Comparison of ENCODE assay signal across 8 cellular contexts in genomic region chr17:78377858-78378224, GRCh38. TPM values are rescaled to one million over a fixed set of nuclear protein-coding genes. Genes with fewer than 3 reads are reported as not detected.
A peak's percentile ranks its signal among the peaks of the same experiment; 100 is the strongest.
DNase-seq lines count a peak whose midpoint lies in the region; ATAC-seq and TF ChIP-seq lines count a peak whose summit lies in the region.

No MANE protein-coding gene starts in this region.

- H3K4me3 ChIP-seq in PC-9 (peak overlapping the region; percentile 78), endocrine pancreas (ENCODE audit: control insufficient read depth, insufficient read depth, low read length) (peak overlapping the region; percentile 19), neural progenitor cell (peak overlapping the region; percentile 95)

- no peak for ATAC-seq in CD4-positive, alpha-beta T cell (ENCODE audit: poor library complexity)
- ATAC-seq in GM21723 (IDR thresholded peaks at IDR 0.05; ENCODE audit: unreplicated experiment) (no peak), HG03439 (IDR thresholded peaks at IDR 0.05; ENCODE audit: unreplicated experiment) (no peak)

- CTCF ChIA-PET in CD4-positive, alpha-beta T cell (lab: Charles Lee) = interaction anchor here (1.0 to 4.2 kb wide), 3 partner anchors 17 to 44 kb away, joined by 4 to 19 read pairs (median 9); partner anchors contain the start of gene SOCS3
- CTCF ChIA-PET in PC-9 (lab: Charles Lee) = no interaction called here

- H3K4me1 Mint-ChIP-seq in CD4-positive, alpha-beta T cell (ENCODE audit: low read depth) = peaks cover 34% of the 10 kb centered on the region
- H3K4me1 Mint-ChIP-seq in neural progenitor cell = peaks cover 60% of the 10 kb centered on the region

- no peak for DNase-seq in CD4-positive, alpha-beta T cell
- DNase-seq in PC-9 (no peak), neural progenitor cell (ENCODE audit: low spot score) (peak; percentile 23), germinal center (ENCODE audit: low spot score) (no peak)
- no peak for DNase-seq in activated effector memory CD4-positive, alpha-beta T cell treated with Interleukin-2 at 50 U/mL for 16 hours

- H3K27me3 Mint-ChIP-seq in CD4-positive, alpha-beta T cell = no peaks in the 10 kb centered on the region
- H3K27me3 Mint-ChIP-seq in neural progenitor cell (ENCODE audit: insufficient read depth, low read depth) = no peaks in the 10 kb centered on the region

- H3K79me2 ChIP-seq in PC-9 (ENCODE audit: low read depth) (peaks cover 41% of the 10 kb centered on the region), neural progenitor cell (ENCODE audit: low read depth) (peaks cover 45% of the 10 kb centered on the region)

- no peaks in the 10 kb centered on the region for H3K9me3 ChIP-seq in CD4-positive, alpha-beta T cell (ENCODE audit: control insufficient read depth, low read length)
- H3K9me3 ChIP-seq in PC-9 (ENCODE audit: insufficient read depth, low read depth) (no peaks in the 10 kb centered on the region), endocrine pancreas (ENCODE audit: control insufficient read depth, low read length) (no peaks in the 10 kb centered on the region), neural progenitor cell (ENCODE audit: low read depth) (no peaks in the 10 kb centered on the region)

- no peaks in the 10 kb centered on the region for H3K9me3 Mint-ChIP-seq in CD4-positive, alpha-beta T cell
- H3K9me3 Mint-ChIP-seq in neural progenitor cell = no peaks in the 10 kb centered on the region

- H3K9me2 ChIP-seq in PC-9 (ENCODE audit: insufficient read depth) = no peaks in the 10 kb centered on the region

- no peaks in the 10 kb centered on the region for H3K36me3 ChIP-seq in PC-9 (ENCODE audit: low read depth)
- no peaks in the 10 kb centered on the region for H3K36me3 ChIP-seq in endocrine pancreas (ENCODE audit: control insufficient read depth, insufficient read depth, low read length)
- no peaks in the 10 kb centered on the region for H3K36me3 ChIP-seq in neural progenitor cell

- no peak for TF ChIP-seq CTCF in CD4-positive, alpha-beta T cell (IDR thresholded peaks at IDR 0.05)
- TF ChIP-seq CTCF in PC-9 (conservative IDR thresholded peaks at IDR 0.05) (no peak), neural progenitor cell (IDR thresholded peaks at IDR 0.05) (no peak)

- H3K4me1 ChIP-seq in PC-9 (replicated peaks; ENCODE audit: insufficient read depth) (peaks cover 40% of the 10 kb centered on the region), endocrine pancreas (ENCODE audit: control insufficient read depth, insufficient read depth, low read length) (no peaks in the 10 kb centered on the region), neural progenitor cell (peaks cover 32% of the 10 kb centered on the region)

- H3K27ac Mint-ChIP-seq in CD4-positive, alpha-beta T cell = peak overlapping the region; percentile 75
- H3K27ac Mint-ChIP-seq in neural progenitor cell = peak overlapping the region; percentile 81

- peaks cover 21% of the 10 kb centered on the region for H3K36me3 Mint-ChIP-seq in CD4-positive, alpha-beta T cell (ENCODE audit: low read depth)
- H3K36me3 Mint-ChIP-seq in neural progenitor cell = peaks cover 3% of the 10 kb centered on the region

- H3F3A ChIP-seq in PC-9 (ENCODE audit: insufficient read depth, low read depth) (peaks cover 20% of the 10 kb centered on the region; the same call in 1 of the 2 replicates), neural progenitor cell (ENCODE audit: low read depth) (peaks cover 34% of the 10 kb centered on the region)

- no TSS peak for BruUV-seq in PC-9 (replicated peaks; lab: Mats Ljungman, UMichigan)

- no peaks in the 10 kb centered on the region for H3K27me3 ChIP-seq in CD4-positive, alpha-beta T cell (ENCODE audit: control insufficient read depth, insufficient read depth, low read length)
- H3K27me3 ChIP-seq in PC-9 (ENCODE audit: insufficient read depth, low read depth) (no peaks in the 10 kb centered on the region), endocrine pancreas (ENCODE audit: control insufficient read depth, insufficient read depth, low read length) (no peaks in the 10 kb centered on the region), neural progenitor cell (no peaks in the 10 kb centered on the region)

- POLR2A ChIA-PET in CD4-positive, alpha-beta T cell (lab: Charles Lee) = interaction anchor here (1.0 to 1.6 kb wide), 2 partner anchors 18 to 37 kb away, joined by 5 to 7 read pairs; partner anchors contain the start of gene SOCS3
- POLR2A ChIA-PET in PC-9 (lab: Charles Lee; ENCODE audit: unreplicated experiment) = interaction anchor here (0.8 kb wide), 1 partner anchor 10 kb away, joined by 4 read pairs; no protein-coding TSS in a partner anchor

- H3K4me2 ChIP-seq in PC-9 = peak overlapping the region; percentile 86
- H3K4me2 ChIP-seq in neural progenitor cell = peak overlapping the region; percentile 91

- H4K20me1 ChIP-seq in PC-9 (ENCODE audit: insufficient read depth) (peaks cover 19% of the 10 kb centered on the region; the same call in 1 of the 2 replicates), neural progenitor cell (ENCODE audit: low read depth) (peaks cover 38% of the 10 kb centered on the region)

- H3K9ac ChIP-seq in endocrine pancreas (ENCODE audit: control insufficient read depth, insufficient read depth, low read length) (peak overlapping the region; percentile 87), neural progenitor cell (no peak overlapping the region)

- peak overlapping the region; percentile 94 for H2AFZ ChIP-seq in PC-9
- H2AFZ ChIP-seq in neural progenitor cell (replicated peaks) = no peak overlapping the region

- intact Hi-C loops in CD4-positive, alpha-beta T cell (cut with DNase I, micrococcal nuclease) = loop anchor here (1.0 to 5.0 kb wide), 2 partner anchors 18 to 126 kb away; partner anchors contain the start of gene SOCS3 (in 2 of the 2)
- intact Hi-C loops in PC-9 (cut with micrococcal nuclease; ENCODE audit: unreplicated experiment) = no loop called here

- peak overlapping the region; percentile 96 for H3K4me3 Mint-ChIP-seq in CD4-positive, alpha-beta T cell
- H3K4me3 Mint-ChIP-seq in neural progenitor cell = peak overlapping the region; percentile 98

- no peak overlapping the region for H3K27ac ChIP-seq in CD4-positive, alpha-beta T cell (ENCODE audit: low read depth, low read length)
- H3K27ac ChIP-seq in PC-9 = no peak overlapping the region
- H3K27ac ChIP-seq in neural progenitor cell = no peak overlapping the region

RNA-seq across cellular contexts. Expression of gene PGS1, which starts 0.6 kb away (rescaled TPM):
- 10 to 100 TPM; 40.9 to 45.3 TPM for total RNA-seq in CD4-positive, alpha-beta T cell
- total RNA-seq in PC-9 (2021) (37.7 and 40.2 TPM in 2 replicates), neural progenitor cell (ENCODE audit: low replicate concordance) (45.2 and 65.7 TPM in 2 replicates)

RNA-seq across cellular contexts. Expression of gene SOCS3, which starts 18.0 kb away (rescaled TPM):
- total RNA-seq in CD4-positive, alpha-beta T cell = 100 to 1,000 TPM; 414 to 427 TPM
- total RNA-seq in PC-9 (2021) (20.7 and 21.7 TPM in 2 replicates), neural progenitor cell (ENCODE audit: low replicate concordance) (7.5 and 16.7 TPM in 2 replicates)

Comparison
In these comparisons a context has a peak if more than half of its experiments do, and no peak if none do; other contexts are left out.
1. H3K4me3 ChIP-seq: peak in every context shown above with its lines; median percentile 95 in neural progenitor cell; 78 in PC-9; 19 in endocrine pancreas.
2. RNA of gene SOCS3, which starts 18.0 kb away (total RNA-seq): 414 to 427 TPM in CD4-positive, alpha-beta T cell; 20.7 to 21.7 TPM in PC-9 and 7.5 to 16.7 TPM in neural progenitor cell; every median in the first group is over 10 times any median in the second.